ENCODE assay signal across 1 cellular context in genomic region chr1:92845908-92846307, GRCh38.
TF ChIP-seq lines count a peak whose summit lies in the region.

No MANE protein-coding gene starts in this region.

TF ChIP-seq in GM12878, 131 proteins besides CTCF, POLR2A, EP300 and RAD21:
- TF ChIP-seq TCF12 (IDR thresholded peaks at IDR 0.05; ENCODE audit: low read depth, low read length) (no peak), YBX1 (IDR thresholded peaks at IDR 0.05) (no peak), CREB1 (IDR thresholded peaks at IDR 0.05; ENCODE audit: low read depth) (no peak), JUNB (IDR thresholded peaks at IDR 0.05) (no peak), PML (IDR thresholded peaks at IDR 0.05; ENCODE audit: low read length) (no peak), MYB (IDR thresholded peaks at IDR 0.05; ENCODE audit: borderline replicate concordance, low read depth, low read length) (no peak), CBX5 (IDR thresholded peaks at IDR 0.05; ENCODE audit: low read depth) (no peak), HDGF (IDR thresholded peaks at IDR 0.05) (no peak), SP1 (IDR thresholded peaks at IDR 0.05; ENCODE audit: low read depth, low read length) (no peak), E4F1 (IDR thresholded peaks at IDR 0.05; ENCODE audit: borderline replicate concordance, partially characterized antibody) (no peak), NR2C1 (IDR thresholded peaks at IDR 0.05) (no peak), DPF2 (IDR thresholded peaks at IDR 0.05) (no peak), KAT2A (conservative IDR thresholded peaks at IDR 0.05; ENCODE audit: control insufficient read depth, low read depth, low read length) (no peak), IRF3 (IDR thresholded peaks at IDR 0.05) (no peak), ZBTB11 (CRISPR knock-in tag; IDR thresholded peaks at IDR 0.05) (no peak)
